1 cellular context compared by ENCODE assay signal in genomic region chr4:177128306-177128705, GRCh38.
TF ChIP-seq lines count a peak whose summit lies in the region.

No MANE protein-coding gene starts in this region.

TF ChIP-seq in IMR-90, 13 proteins besides CTCF, POLR2A, EP300 and RAD21:
- TF ChIP-seq MAZ (IDR thresholded peaks at IDR 0.05; ENCODE audit: borderline replicate concordance, low read depth, low read length) (no peak), FOS (IDR thresholded peaks at IDR 0.05; ENCODE audit: low read depth, low read length) (no peak), SMC3 (IDR thresholded peaks at IDR 0.05; ENCODE audit: low read depth, low read length) (no peak), NFE2L2 (IDR thresholded peaks at IDR 0.05; ENCODE audit: low read depth, low read length) (no peak), BHLHE40 (IDR thresholded peaks at IDR 0.05; ENCODE audit: low read depth, low read length) (no peak), MAFK (IDR thresholded peaks at IDR 0.05; ENCODE audit: low read depth, low read length) (no peak), MXI1 (IDR thresholded peaks at IDR 0.05; ENCODE audit: borderline replicate concordance, low read depth, low read length) (no peak), CHD1 (IDR thresholded peaks at IDR 0.05; ENCODE audit: low read depth, low read length) (no peak)
- TF ChIP-seq, protein P1, sequence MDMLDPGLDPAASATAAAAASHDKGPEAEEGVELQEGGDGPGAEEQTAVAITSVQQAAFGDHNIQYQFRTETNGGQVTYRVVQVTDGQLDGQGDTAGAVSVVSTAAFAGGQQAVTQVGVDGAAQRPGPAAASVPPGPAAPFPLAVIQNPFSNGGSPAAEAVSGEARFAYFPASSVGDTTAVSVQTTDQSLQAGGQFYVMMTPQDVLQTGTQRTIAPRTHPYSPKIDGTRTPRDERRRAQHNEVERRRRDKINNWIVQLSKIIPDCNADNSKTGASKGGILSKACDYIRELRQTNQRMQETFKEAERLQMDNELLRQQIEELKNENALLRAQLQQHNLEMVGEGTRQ (IDR thresholded peaks at IDR 0.05; ENCODE audit: low read depth, low read length): no peak
